ENCODE assay signal across 9 cellular contexts in the genomic region with DNA sequence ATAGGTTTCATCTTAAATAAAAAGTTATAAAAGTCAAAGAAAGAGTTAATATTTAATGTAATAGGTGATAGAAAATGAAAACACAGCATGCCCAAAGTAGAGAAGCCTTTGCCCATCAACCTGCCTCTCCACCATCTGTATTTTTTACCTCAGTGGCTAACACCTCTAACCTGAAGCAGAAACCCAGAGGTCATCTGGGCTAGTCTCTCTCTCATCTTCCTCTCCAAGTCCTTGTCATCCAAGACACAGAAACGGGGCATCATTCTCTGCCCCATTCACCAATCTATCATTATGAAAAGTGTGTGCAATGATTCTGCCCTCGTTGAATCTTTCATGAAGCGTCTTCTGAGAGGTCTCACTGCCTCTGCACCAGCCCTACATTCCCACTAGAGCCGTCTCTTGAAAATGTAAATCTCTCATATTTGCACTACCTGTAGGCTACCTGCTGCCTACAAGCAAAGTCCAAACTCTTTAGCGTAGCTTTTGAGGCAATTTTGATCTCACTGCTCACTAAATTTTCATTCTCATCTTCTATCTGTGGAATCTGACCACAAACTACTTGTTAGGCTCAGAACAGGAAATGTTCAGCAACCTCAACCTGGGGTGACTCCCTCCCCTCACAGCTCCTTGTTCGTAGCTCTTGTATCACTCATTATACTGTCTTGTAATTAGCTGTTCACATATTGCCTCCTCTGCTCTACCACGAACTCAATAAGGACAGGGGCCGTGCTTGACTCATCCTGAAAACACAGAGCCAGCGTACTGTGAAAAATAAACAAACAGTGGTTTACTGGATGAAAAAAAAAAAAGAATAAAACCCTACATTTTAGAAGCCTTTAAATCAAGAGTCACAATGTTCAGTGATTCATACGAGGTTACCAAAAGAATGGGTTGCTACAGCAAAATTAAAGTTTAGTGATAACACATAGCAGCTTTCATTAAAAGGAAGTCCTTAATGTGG.
DNase-seq lines count a peak whose midpoint lies in the region; ATAC-seq and TF ChIP-seq lines count a peak whose summit lies in the region.
"Had no signal": no experiment of that assay in that cellular context is flagged by ENCODE, and none has a peak within 500 bp of the region (broad histone marks: within the 10 kb centered on the region; RNA-seq: fewer than 3 reads in every experiment).

No MANE protein-coding gene starts in this region.

- POLR2A ChIA-PET in CD8-positive, alpha-beta memory T cell (lab: Charles Lee) = no interaction called here

- H3K36me3 ChIP-seq in CD8-positive, alpha-beta memory T cell (ENCODE audit: insufficient read depth, low read length) = no peaks in the 10 kb centered on the region
- H3K36me3 ChIP-seq in adipocyte (ENCODE audit: control insufficient read depth, insufficient read depth, low read length, severe bottlenecking) = no peaks in the 10 kb centered on the region
- no peaks in the 10 kb centered on the region for H3K36me3 ChIP-seq in esophagus squamous epithelium
- H3K36me3 ChIP-seq: thoracic aorta had no signal

- H3K27me3 Mint-ChIP-seq in CD8-positive, alpha-beta memory T cell = peaks cover 0 to 5% of the 10 kb centered on the region in 2 donors
- H3K27me3 Mint-ChIP-seq in glutamatergic neuron (ENCODE audit: unreplicated experiment) = peaks cover 2% of the 10 kb centered on the region

- peak overlapping the region; percentile 7 to 86 (median 72) for H3K4me3 Mint-ChIP-seq in CD8-positive, alpha-beta memory T cell
- H3K4me3 Mint-ChIP-seq in glutamatergic neuron (ENCODE audit: unreplicated experiment) = no peak overlapping the region

- H3K27ac Mint-ChIP-seq in CD8-positive, alpha-beta memory T cell = peak overlapping the region; percentile 4 to 94 (median 83)
- H3K27ac Mint-ChIP-seq in glutamatergic neuron (ENCODE audit: unreplicated experiment) = no peak overlapping the region

- peaks cover 26% of the 10 kb centered on the region for H3K4me1 ChIP-seq in CD8-positive, alpha-beta memory T cell (ENCODE audit: insufficient read depth, low read length)
- H3K4me1 ChIP-seq in adipocyte (ENCODE audit: control insufficient read depth, insufficient read depth, low read length) (no peaks in the 10 kb centered on the region), esophagus squamous epithelium (no peaks in the 10 kb centered on the region)

- intact Hi-C loops in esophagus squamous epithelium (cut with DNase I) = no loop called here

- H3K27ac ChIP-seq in CD8-positive, alpha-beta memory T cell (ENCODE audit: low read depth, low read length) = no peak overlapping the region
- H3K27ac ChIP-seq in esophagus squamous epithelium = no peak overlapping the region
- H3K27ac ChIP-seq: thoracic aorta had no signal

- CTCF ChIA-PET in CD8-positive, alpha-beta memory T cell (lab: Charles Lee) = interaction anchor here (0.9 to 1.3 kb wide), 2 partner anchors 84 to 176 kb away, joined by 3 to 4 read pairs; no protein-coding TSS in a partner anchor

- TF ChIP-seq POLR2A in NB4 (IDR thresholded peaks at IDR 0.05; ENCODE audit: extremely low read depth, insufficient read length) = no peak
- TF ChIP-seq POLR2A in esophagus squamous epithelium (IDR thresholded peaks at IDR 0.05) = no peak

- WGBS in esophagus squamous epithelium, 2 donors = 44 to 58% methylated on average over 10 of the region's 10 CpGs

- peak; percentile 14 to 74 (median 70) for DNase-seq in CD8-positive, alpha-beta memory T cell
- DNase-seq in NB4 (ENCODE audit: low read depth) (peak; percentile 39), adipocyte (ENCODE audit: low read depth) (peak; percentile 59), esophagus squamous epithelium (lab: John Stamatoyannopoulos, UW) (no peak), RPMI8226 (no peak), glutamatergic neuron (no peak)
- DNase-seq in stimulated activated CD8-positive, alpha-beta memory T cell treated with anti-CD3 and anti-CD28 coated beads, Interleukin-4, amount 100 ng/mL, for 48 hours = peak; percentile 59

- ATAC-seq in GM21619 (IDR thresholded peaks at IDR 0.05; ENCODE audit: unreplicated experiment) = peak; percentile 96

- no peaks in the 10 kb centered on the region for H3K27me3 ChIP-seq in CD8-positive, alpha-beta memory T cell (ENCODE audit: insufficient read depth, low read length, poor library complexity, severe bottlenecking)
- H3K27me3 ChIP-seq in adipocyte (replicated peaks; ENCODE audit: control insufficient read depth, insufficient read depth, low read length) (no peaks in the 10 kb centered on the region), esophagus squamous epithelium (no peaks in the 10 kb centered on the region)

- H3K4me3 ChIP-seq in CD8-positive, alpha-beta memory T cell (ENCODE audit: low read length) = peak overlapping the region; percentile 31
- no peak overlapping the region for H3K4me3 ChIP-seq in NB4 (ENCODE audit: low read depth, low read length)
- no peak overlapping the region for H3K4me3 ChIP-seq in adipocyte (ENCODE audit: low read length)
- H3K4me3 ChIP-seq in esophagus squamous epithelium = no peak overlapping the region
- H3K4me3 ChIP-seq: thoracic aorta had no signal

- peaks cover 21 to 26% (median 25%) of the 10 kb centered on the region in 3 donors for H3K4me1 Mint-ChIP-seq in CD8-positive, alpha-beta memory T cell
- no peaks in the 10 kb centered on the region for H3K4me1 Mint-ChIP-seq in glutamatergic neuron (ENCODE audit: low read depth, unreplicated experiment)

- H3K9me3 Mint-ChIP-seq in CD8-positive, alpha-beta memory T cell = no peaks in the 10 kb centered on the region
- H3K9me3 Mint-ChIP-seq in glutamatergic neuron (ENCODE audit: unreplicated experiment) = no peaks in the 10 kb centered on the region

- no peak for TF ChIP-seq CTCF in NB4 (IDR thresholded peaks at IDR 0.05; ENCODE audit: low read depth, low read length)
- TF ChIP-seq CTCF in esophagus squamous epithelium (IDR thresholded peaks at IDR 0.05) = no peak
- no peak for TF ChIP-seq CTCF in glutamatergic neuron (IDR thresholded peaks at IDR 0.05; ENCODE audit: partially characterized antibody, unreplicated experiment)

- peaks cover 0 to 1% (median 0%) of the 10 kb centered on the region in 3 donors for H3K36me3 Mint-ChIP-seq in CD8-positive, alpha-beta memory T cell
- H3K36me3 Mint-ChIP-seq in glutamatergic neuron (ENCODE audit: unreplicated experiment) = no peaks in the 10 kb centered on the region

- H3K9me3 ChIP-seq in CD8-positive, alpha-beta memory T cell (ENCODE audit: low read length) = no peaks in the 10 kb centered on the region
- H3K9me3 ChIP-seq in adipocyte (ENCODE audit: control insufficient read depth, low read length) (no peaks in the 10 kb centered on the region), esophagus squamous epithelium (no peaks in the 10 kb centered on the region)
- H3K9me3 ChIP-seq: thoracic aorta had no signal

- H3K9ac ChIP-seq in adipocyte (ENCODE audit: low read length) = no peak overlapping the region

Comparison
In these comparisons a context has a peak if more than half of its experiments do, and no peak if none do; other contexts are left out.
1. DNase-seq: peak in CD8-positive, alpha-beta memory T cell (5 of 5), NB4 (single experiment), adipocyte (single experiment) and stimulated activated CD8-positive, alpha-beta memory T cell treated with anti-CD3 and anti-CD28 coated beads, Interleukin-4, amount 100 ng/mL, for 48 hours (single experiment); none in esophagus squamous epithelium (single experiment), RPMI8226 (single experiment) and glutamatergic neuron (single experiment).